Comparison of ENCODE assay signal across 14 cellular contexts in the genomic region with DNA sequence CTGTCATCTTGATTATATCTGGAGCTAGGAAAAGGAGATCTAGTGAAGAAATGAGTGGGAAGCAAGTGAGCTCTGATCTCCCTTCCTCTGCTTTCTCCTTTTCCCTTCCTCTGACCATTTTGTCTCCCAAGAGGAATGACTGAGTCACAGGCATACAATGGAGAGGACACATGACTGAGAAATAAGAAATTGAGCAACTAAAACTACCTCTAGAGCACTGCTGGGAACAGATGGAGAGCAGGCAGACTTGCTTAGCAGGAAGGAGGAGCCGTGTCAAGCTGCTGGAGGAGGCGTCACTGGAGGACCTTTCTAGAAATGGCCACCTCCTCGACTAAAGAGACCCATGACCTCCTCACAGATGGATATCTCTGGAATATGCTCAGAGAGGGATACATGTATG.
A peak's percentile ranks its signal among the peaks of the same experiment; 100 is the strongest.
DNase-seq lines count a peak whose midpoint lies in the region; ATAC-seq and TF ChIP-seq lines count a peak whose summit lies in the region.
"Had no signal": no experiment of that assay in that cellular context is flagged by ENCODE, and none has a peak within 500 bp of the region (broad histone marks: within the 10 kb centered on the region; RNA-seq: fewer than 3 reads in every experiment).

No MANE protein-coding gene starts in this region.

- H3K27me3 Mint-ChIP-seq in activated CD4-positive, alpha-beta T cell treated with anti-CD3 and anti-CD28 coated beads, Interleukin-2, amount 10 ng/mL, durations not matched to agents 24 days and 14 days = no peaks in the 10 kb centered on the region
- H3K27me3 Mint-ChIP-seq: activated T-helper 17 cell treated with anti-CD3 and anti-CD28 coated beads, Interleukin-2, amount 50 U/mL, for 72 hours; brain; naive thymus-derived CD8-positive, alpha-beta T cell had no signal

- no peaks in the 10 kb centered on the region for H3K9me3 ChIP-seq in skeletal muscle tissue (ENCODE audit: control insufficient read depth in 3 of 3, low read length in 3 of 3)
- H3K9me3 ChIP-seq: thoracic aorta had no signal

- no peaks in the 10 kb centered on the region for H3K27me3 ChIP-seq in skeletal muscle tissue (ENCODE audit: control insufficient read depth in 3 of 3, insufficient read depth in 3 of 3, low read length in 3 of 3)

- intact Hi-C loops in activated CD4-positive, alpha-beta T cell treated with anti-CD3 and anti-CD28 coated beads, Interleukin-2, amount 10 ng/mL, durations not matched to agents 24 days and 14 days (cut with micrococcal nuclease) = no loop called here

- H3K36me3 ChIP-seq in skeletal muscle tissue (ENCODE audit: control insufficient read depth in 3 of 3, insufficient read depth in 3 of 3, low read length in 3 of 3) = peaks cover 12 to 33% (median 13%) of the 10 kb centered on the region in 3 donors

- peaks cover 41% of the 10 kb centered on the region for H3K36me3 Mint-ChIP-seq in activated CD4-positive, alpha-beta T cell treated with anti-CD3 and anti-CD28 coated beads, Interleukin-2, amount 10 ng/mL, durations not matched to agents 24 days and 14 days (ENCODE audit: low read depth)

- H3K9me3 Mint-ChIP-seq in activated CD4-positive, alpha-beta T cell treated with anti-CD3 and anti-CD28 coated beads, Interleukin-2, amount 10 ng/mL, durations not matched to agents 24 days and 14 days = no peaks in the 10 kb centered on the region
- H3K9me3 Mint-ChIP-seq: activated T-helper 17 cell treated with anti-CD3 and anti-CD28 coated beads, Interleukin-2, amount 50 U/mL, for 72 hours; brain; naive thymus-derived CD8-positive, alpha-beta T cell had no signal

- H3K9ac ChIP-seq in skeletal muscle tissue (ENCODE audit: low read depth in 1 of 3, low read length in 3 of 3) = no peak overlapping the region

- H3K27ac ChIP-seq in angular gyrus (ENCODE audit: low read depth, low read length) = peak overlapping the region; percentile 5
- H3K27ac ChIP-seq in skeletal muscle tissue (ENCODE audit: low read depth, low read length) = peak overlapping the region; percentile 11

- no peak for TF ChIP-seq CTCF in fibroblast of the aortic adventitia (IDR thresholded peaks at IDR 0.05; ENCODE audit: insufficient read depth, low read length)

- peaks cover 0 to 3% (median 3%) of the 10 kb centered on the region in 3 donors for H3K4me1 ChIP-seq in skeletal muscle tissue (ENCODE audit: control insufficient read depth in 3 of 3, insufficient read depth in 3 of 3, low read length in 3 of 3)

- no peak overlapping the region for H3K4me3 Mint-ChIP-seq in activated CD4-positive, alpha-beta T cell treated with anti-CD3 and anti-CD28 coated beads, Interleukin-2, amount 10 ng/mL, durations not matched to agents 24 days and 14 days
- H3K4me3 Mint-ChIP-seq: activated T-helper 17 cell treated with anti-CD3 and anti-CD28 coated beads, Interleukin-2, amount 50 U/mL, for 72 hours; naive thymus-derived CD8-positive, alpha-beta T cell had no signal

- DNase-seq in GM03348 (ENCODE audit: low spot score) (peak; percentile 79), fibroblast of the aortic adventitia (ENCODE audit: low read depth) (peak; percentile 83), HuH-7 (ENCODE audit: low spot score) (no peak)
- DNase-seq in activated CD4-positive, alpha-beta T cell treated with anti-CD3 and anti-CD28 coated beads, Interleukin-2, amount 10 ng/mL, durations not matched to agents 24 days and 14 days = no peak
- DNase-seq: naive thymus-derived CD8-positive, alpha-beta T cell; NCI-H2081; right cardiac atrium had no signal

- no peak overlapping the region for H3K27ac Mint-ChIP-seq in activated CD4-positive, alpha-beta T cell treated with anti-CD3 and anti-CD28 coated beads, Interleukin-2, amount 10 ng/mL, durations not matched to agents 24 days and 14 days

- no peaks in the 10 kb centered on the region for H3K4me1 Mint-ChIP-seq in activated CD4-positive, alpha-beta T cell treated with anti-CD3 and anti-CD28 coated beads, Interleukin-2, amount 10 ng/mL, durations not matched to agents 24 days and 14 days
- H3K4me1 Mint-ChIP-seq: activated T-helper 17 cell treated with anti-CD3 and anti-CD28 coated beads, Interleukin-2, amount 50 U/mL, for 72 hours; naive thymus-derived CD8-positive, alpha-beta T cell had no signal

- no peak for ATAC-seq in HG03280 (IDR thresholded peaks at IDR 0.05; ENCODE audit: unreplicated experiment)
- no peak for ATAC-seq in HG02623 (IDR thresholded peaks at IDR 0.05; ENCODE audit: unreplicated experiment)
- ATAC-seq: activated T-helper 17 cell treated with anti-CD3 and anti-CD28 coated beads, Interleukin-2, amount 50 U/mL, for 72 hours; naive thymus-derived CD8-positive, alpha-beta T cell had no signal

- H3K4me3 ChIP-seq in fibroblast of the aortic adventitia (ENCODE audit: low read depth, low read length) (no peak overlapping the region), skeletal muscle tissue (ENCODE audit: low read length in 3 of 3) (no peak overlapping the region)
- H3K4me3 ChIP-seq: thoracic aorta had no signal

Comparison
In these comparisons a context has a peak if more than half of its experiments do, and no peak if none do; other contexts are left out.
1. DNase-seq: peak in GM03348 (single experiment) and fibroblast of the aortic adventitia (single experiment); none in HuH-7 (single experiment) and activated CD4-positive, alpha-beta T cell treated with anti-CD3 and anti-CD28 coated beads, Interleukin-2, amount 10 ng/mL, durations not matched to agents 24 days and 14 days (single experiment).